ENCODE assay signal across 1 cellular context in the genomic region with DNA sequence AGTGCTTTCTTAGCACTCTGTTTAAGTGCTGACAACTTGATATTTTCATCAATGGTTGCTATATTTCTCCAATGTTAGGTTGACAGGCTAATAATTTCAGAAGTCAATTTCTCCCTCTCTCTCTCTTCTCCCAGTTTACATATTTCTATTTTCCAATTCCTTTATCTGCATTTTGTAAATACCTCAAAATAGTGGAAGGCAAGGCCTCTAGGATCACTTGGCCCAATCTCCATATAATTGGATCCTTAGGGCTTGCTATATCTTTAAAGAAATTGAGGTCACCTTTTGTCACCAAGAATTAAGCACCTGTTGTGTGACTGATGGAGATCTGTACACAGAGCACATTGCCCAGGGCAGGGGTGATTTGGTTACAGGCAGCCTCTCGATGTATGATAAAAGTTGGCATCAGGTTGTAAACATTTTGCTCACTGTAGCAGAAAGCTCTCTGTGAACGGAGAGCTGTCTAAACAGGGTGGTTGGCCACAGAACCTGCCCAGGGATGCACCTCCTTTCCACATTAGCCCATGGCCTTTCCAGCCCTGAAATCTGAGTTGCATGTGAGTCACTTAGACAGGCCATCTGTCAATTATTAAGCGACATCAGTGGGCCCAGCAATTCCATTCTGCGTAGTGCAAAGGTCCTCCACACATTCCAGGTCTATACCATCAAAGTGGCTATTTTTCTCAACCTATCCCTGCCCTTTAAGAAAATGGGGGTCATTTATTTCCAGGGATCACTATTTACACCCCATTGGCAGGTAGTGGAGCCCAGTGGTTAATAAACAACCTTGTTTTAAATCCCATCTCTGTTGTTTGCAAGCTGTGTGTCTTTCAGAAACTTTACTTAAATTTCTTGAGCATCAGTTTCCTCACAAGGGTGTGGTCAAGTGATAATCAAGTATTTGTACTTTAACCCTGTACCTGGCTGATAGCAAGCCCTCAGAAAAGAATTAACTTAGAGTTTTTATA.
TF ChIP-seq lines count a peak whose summit lies in the region.

No MANE protein-coding gene starts in this region.

TF ChIP-seq in HepG2, 621 proteins besides CTCF, POLR2A, EP300 and RAD21 (continued from another document and continues in another):
- TF ChIP-seq, protein P1, sequence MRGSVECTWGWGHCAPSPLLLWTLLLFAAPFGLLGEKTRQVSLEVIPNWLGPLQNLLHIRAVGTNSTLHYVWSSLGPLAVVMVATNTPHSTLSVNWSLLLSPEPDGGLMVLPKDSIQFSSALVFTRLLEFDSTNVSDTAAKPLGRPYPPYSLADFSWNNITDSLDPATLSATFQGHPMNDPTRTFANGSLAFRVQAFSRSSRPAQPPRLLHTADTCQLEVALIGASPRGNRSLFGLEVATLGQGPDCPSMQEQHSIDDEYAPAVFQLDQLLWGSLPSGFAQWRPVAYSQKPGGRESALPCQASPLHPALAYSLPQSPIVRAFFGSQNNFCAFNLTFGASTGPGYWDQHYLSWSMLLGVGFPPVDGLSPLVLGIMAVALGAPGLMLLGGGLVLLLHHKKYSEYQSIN (CRISPR knock-in tag; IDR thresholded peaks at IDR 0.05; ENCODE audit: borderline replicate concordance) = no peak
- TF ChIP-seq, protein P2, sequence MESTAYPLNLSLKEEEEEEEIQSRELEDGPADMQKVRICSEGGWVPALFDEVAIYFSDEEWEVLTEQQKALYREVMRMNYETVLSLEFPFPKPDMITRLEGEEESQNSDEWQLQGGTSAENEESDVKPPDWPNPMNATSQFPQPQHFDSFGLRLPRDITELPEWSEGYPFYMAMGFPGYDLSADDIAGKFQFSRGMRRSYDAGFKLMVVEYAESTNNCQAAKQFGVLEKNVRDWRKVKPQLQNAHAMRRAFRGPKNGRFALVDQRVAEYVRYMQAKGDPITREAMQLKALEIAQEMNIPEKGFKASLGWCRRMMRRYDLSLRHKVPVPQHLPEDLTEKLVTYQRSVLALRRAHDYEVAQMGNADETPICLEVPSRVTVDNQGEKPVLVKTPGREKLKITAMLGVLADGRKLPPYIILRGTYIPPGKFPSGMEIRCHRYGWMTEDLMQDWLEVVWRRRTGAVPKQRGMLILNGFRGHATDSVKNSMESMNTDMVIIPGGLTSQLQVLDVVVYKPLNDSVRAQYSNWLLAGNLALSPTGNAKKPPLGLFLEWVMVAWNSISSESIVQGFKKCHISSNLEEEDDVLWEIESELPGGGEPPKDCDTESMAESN (CRISPR knock-in tag; conservative IDR thresholded peaks at IDR 0.05) = peak; percentile 63; the same call in 1 of the 2 replicates
- TF ChIP-seq ELF1 (CRISPR knock-in tag; IDR thresholded peaks at IDR 0.05) (peak; percentile 26; the same call in 1 of the 2 replicates), SOX5 (CRISPR knock-in tag; IDR thresholded peaks at IDR 0.05; ENCODE audit: borderline replicate concordance) (peak; percentile 95), ISL2 (CRISPR knock-in tag; IDR thresholded peaks at IDR 0.05) (no peak; the same call in none of the 2 replicates), TEAD2 (CRISPR knock-in tag; IDR thresholded peaks at IDR 0.05) (no peak), PBX3 (CRISPR knock-in tag; IDR thresholded peaks at IDR 0.05; ENCODE audit: borderline replicate concordance) (no peak), SNAPC2 (CRISPR knock-in tag; IDR thresholded peaks at IDR 0.05) (no peak), ZBTB21 (CRISPR knock-in tag; IDR thresholded peaks at IDR 0.05) (no peak), GATAD1 (CRISPR knock-in tag; IDR thresholded peaks at IDR 0.05) (peak; percentile 74), ATF4 (CRISPR knock-in tag; IDR thresholded peaks at IDR 0.05) (peak in 1 of 2 experiments; percentile 74; a peak in 1 of 4 replicates), NR3C1 (CRISPR knock-in tag; IDR thresholded peaks at IDR 0.05) (no peak), AGO1 (IDR thresholded peaks at IDR 0.05; ENCODE audit: low read depth, low read length, poor library complexity, severe bottlenecking) (no peak), ZMAT3 (CRISPR knock-in tag; conservative IDR thresholded peaks at IDR 0.05) (no peak), ZNF652 (CRISPR knock-in tag; IDR thresholded peaks at IDR 0.05; ENCODE audit: borderline replicate concordance, low read depth) (peak; percentile 38; the same call in 1 of the 2 replicates), KMT2B (CRISPR knock-in tag; IDR thresholded peaks at IDR 0.05) (peak; percentile 63; the same call in 1 of the 2 replicates), DNMT1 (CRISPR knock-in tag; IDR thresholded peaks at IDR 0.05) (no peak), ZNF629 (CRISPR knock-in tag; conservative IDR thresholded peaks at IDR 0.05) (no peak), ZNF18 (CRISPR knock-in tag; IDR thresholded peaks at IDR 0.05; ENCODE audit: insufficient replicate concordance) (no peak), TEAD3 (CRISPR knock-in tag; optimal IDR thresholded peaks at IDR 0.05; ENCODE audit: borderline replicate concordance) (peak; percentile 98), ZNF772 (CRISPR knock-in tag; IDR thresholded peaks at IDR 0.05) (peak; percentile 84; the same call in 1 of the 2 replicates), ZNF780A (CRISPR knock-in tag; IDR thresholded peaks at IDR 0.05) (no peak), ZNF710 (CRISPR knock-in tag; IDR thresholded peaks at IDR 0.05; ENCODE audit: borderline replicate concordance) (peak; percentile 65; the same call in 1 of the 2 replicates), ZNF367 (CRISPR knock-in tag; IDR thresholded peaks at IDR 0.05; ENCODE audit: borderline replicate concordance) (no peak), ZBTB14 (CRISPR knock-in tag; IDR thresholded peaks at IDR 0.05) (no peak), SAP130 (CRISPR knock-in tag; IDR thresholded peaks at IDR 0.05; ENCODE audit: low read depth) (peak; percentile 84), RBFOX2 (IDR thresholded peaks at IDR 0.05; ENCODE audit: low read depth, low read length) (0 out of 2 replicates have a peak, but pooled peaks have one; percentile 14), HOXA7 (CRISPR knock-in tag; IDR thresholded peaks at IDR 0.05) (no peak), GTF2F1 (IDR thresholded peaks at IDR 0.05; ENCODE audit: low read length) (no peak), FOXK2 (IDR thresholded peaks at IDR 0.05) (peak; percentile 36; the same call in 1 of the 2 replicates), ZNF510 (CRISPR knock-in tag; IDR thresholded peaks at IDR 0.05; ENCODE audit: low read depth) (no peak)
- TF ChIP-seq, protein P3, sequence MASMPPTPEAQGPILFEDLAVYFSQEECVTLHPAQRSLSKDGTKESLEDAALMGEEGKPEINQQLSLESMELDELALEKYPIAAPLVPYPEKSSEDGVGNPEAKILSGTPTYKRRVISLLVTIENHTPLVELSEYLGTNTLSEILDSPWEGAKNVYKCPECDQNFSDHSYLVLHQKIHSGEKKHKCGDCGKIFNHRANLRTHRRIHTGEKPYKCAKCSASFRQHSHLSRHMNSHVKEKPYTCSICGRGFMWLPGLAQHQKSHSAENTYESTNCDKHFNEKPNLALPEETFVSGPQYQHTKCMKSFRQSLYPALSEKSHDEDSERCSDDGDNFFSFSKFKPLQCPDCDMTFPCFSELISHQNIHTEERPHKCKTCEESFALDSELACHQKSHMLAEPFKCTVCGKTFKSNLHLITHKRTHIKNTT (CRISPR knock-in tag; IDR thresholded peaks at IDR 0.05) = no peak
- TF ChIP-seq, protein P4, sequence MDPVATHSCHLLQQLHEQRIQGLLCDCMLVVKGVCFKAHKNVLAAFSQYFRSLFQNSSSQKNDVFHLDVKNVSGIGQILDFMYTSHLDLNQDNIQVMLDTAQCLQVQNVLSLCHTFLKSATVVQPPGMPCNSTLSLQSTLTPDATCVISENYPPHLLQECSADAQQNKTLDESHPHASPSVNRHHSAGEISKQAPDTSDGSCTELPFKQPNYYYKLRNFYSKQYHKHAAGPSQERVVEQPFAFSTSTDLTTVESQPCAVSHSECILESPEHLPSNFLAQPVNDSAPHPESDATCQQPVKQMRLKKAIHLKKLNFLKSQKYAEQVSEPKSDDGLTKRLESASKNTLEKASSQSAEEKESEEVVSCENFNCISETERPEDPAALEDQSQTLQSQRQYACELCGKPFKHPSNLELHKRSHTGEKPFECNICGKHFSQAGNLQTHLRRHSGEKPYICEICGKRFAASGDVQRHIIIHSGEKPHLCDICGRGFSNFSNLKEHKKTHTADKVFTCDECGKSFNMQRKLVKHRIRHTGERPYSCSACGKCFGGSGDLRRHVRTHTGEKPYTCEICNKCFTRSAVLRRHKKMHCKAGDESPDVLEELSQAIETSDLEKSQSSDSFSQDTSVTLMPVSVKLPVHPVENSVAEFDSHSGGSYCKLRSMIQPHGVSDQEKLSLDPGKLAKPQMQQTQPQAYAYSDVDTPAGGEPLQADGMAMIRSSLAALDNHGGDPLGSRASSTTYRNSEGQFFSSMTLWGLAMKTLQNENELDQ (CRISPR knock-in tag; IDR thresholded peaks at IDR 0.05; ENCODE audit: borderline replicate concordance) = no peak
- TF ChIP-seq, protein P5, sequence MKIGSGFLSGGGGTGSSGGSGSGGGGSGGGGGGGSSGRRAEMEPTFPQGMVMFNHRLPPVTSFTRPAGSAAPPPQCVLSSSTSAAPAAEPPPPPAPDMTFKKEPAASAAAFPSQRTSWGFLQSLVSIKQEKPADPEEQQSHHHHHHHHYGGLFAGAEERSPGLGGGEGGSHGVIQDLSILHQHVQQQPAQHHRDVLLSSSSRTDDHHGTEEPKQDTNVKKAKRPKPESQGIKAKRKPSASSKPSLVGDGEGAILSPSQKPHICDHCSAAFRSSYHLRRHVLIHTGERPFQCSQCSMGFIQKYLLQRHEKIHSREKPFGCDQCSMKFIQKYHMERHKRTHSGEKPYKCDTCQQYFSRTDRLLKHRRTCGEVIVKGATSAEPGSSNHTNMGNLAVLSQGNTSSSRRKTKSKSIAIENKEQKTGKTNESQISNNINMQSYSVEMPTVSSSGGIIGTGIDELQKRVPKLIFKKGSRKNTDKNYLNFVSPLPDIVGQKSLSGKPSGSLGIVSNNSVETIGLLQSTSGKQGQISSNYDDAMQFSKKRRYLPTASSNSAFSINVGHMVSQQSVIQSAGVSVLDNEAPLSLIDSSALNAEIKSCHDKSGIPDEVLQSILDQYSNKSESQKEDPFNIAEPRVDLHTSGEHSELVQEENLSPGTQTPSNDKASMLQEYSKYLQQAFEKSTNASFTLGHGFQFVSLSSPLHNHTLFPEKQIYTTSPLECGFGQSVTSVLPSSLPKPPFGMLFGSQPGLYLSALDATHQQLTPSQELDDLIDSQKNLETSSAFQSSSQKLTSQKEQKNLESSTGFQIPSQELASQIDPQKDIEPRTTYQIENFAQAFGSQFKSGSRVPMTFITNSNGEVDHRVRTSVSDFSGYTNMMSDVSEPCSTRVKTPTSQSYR (CRISPR knock-in tag; IDR thresholded peaks at IDR 0.05; ENCODE audit: borderline replicate concordance) = peak; percentile 13; the same call in 1 of the 2 replicates
- TF ChIP-seq, protein P6, sequence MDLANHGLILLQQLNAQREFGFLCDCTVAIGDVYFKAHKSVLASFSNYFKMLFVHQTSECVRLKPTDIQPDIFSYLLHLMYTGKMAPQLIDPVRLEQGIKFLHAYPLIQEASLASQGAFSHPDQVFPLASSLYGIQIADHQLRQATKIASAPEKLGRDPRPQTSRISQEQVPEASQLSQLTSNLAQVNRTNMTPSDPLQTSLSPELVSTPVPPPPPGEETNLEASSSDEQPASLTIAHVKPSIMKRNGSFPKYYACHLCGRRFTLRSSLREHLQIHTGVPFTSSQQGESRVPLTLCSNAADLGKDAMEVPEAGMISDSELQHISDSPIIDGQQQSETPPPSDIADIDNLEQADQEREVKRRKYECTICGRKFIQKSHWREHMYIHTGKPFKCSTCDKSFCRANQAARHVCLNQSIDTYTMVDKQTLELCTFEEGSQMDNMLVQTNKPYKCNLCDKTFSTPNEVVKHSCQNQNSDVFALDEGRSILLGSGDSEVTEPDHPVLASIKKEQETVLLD (CRISPR knock-in tag; IDR thresholded peaks at IDR 0.05; ENCODE audit: low read depth) = no peak
